24 cellular contexts compared by ENCODE assay signal in genomic region chr5:145203193-145203592, GRCh38.
A peak's percentile ranks its signal among the peaks of the same experiment; 100 is the strongest.
DNase-seq lines count a peak whose midpoint lies in the region; ATAC-seq and TF ChIP-seq lines count a peak whose summit lies in the region.
"Had no signal": no experiment of that assay in that cellular context is flagged by ENCODE, and none has a peak within 500 bp of the region (broad histone marks: within the 10 kb centered on the region; RNA-seq: fewer than 3 reads in every experiment).

No MANE protein-coding gene starts in this region.

- no peaks in the 10 kb centered on the region for H3K4me1 ChIP-seq in mucosa of descending colon (ENCODE audit: low read depth)
- H3K4me1 ChIP-seq: Caco-2, SJSA1 had no signal

- no peak for ATAC-seq in HG03432 (IDR thresholded peaks at IDR 0.05; ENCODE audit: unreplicated experiment)
- ATAC-seq in mucosa of descending colon: no peak
- ATAC-seq in HG03457 (IDR thresholded peaks at IDR 0.05; ENCODE audit: unreplicated experiment): no peak
- ATAC-seq: Right ventricle myocardium inferior had no signal

- H3K36me3 Mint-ChIP-seq in CD14-positive monocyte: no peaks in the 10 kb centered on the region
- H3K36me3 Mint-ChIP-seq: IgD-negative memory B cell had no signal

- no peak overlapping the region for H3K27ac Mint-ChIP-seq in CD14-positive monocyte
- H3K27ac Mint-ChIP-seq: CD4-positive, alpha-beta T cell; HFFc6; IgD-negative memory B cell had no signal

- peak; percentile 8 for DNase-seq in AG20443 (ENCODE audit: low spot score)
- peak; percentile 2 for DNase-seq in HCEC 1CT
- DNase-seq in dermis blood vessel endothelial cell: peak; percentile 33
- DNase-seq in lung microvascular endothelial cell (ENCODE audit: low read depth in 2 of 2): peak; percentile 18 to 38
- no peak for DNase-seq in mucosa of descending colon
- no peak for DNase-seq in CD14-positive monocyte (ENCODE audit: low spot score)
- DNase-seq: Caco-2; CD4-positive, alpha-beta T cell; DMS 273 treated with DMSO at 0.1 percent for 48 hours; DMS79 treated with DMSO at 0.1 percent for 48 hours; GDM1; HFFc6; Karpas-422; MV-4-11; NCI-H1105 treated with DMSO at 0.1 percent for 48 hours; NCI-H2081; NCI-H2171; NCI-H446; NCI-H526 treated with DMSO at 0.1 percent for 48 hours had no signal

- H3K36me3 ChIP-seq in mucosa of descending colon (ENCODE audit: low read depth): no peaks in the 10 kb centered on the region
- H3K36me3 ChIP-seq: SJSA1 had no signal

- no peak overlapping the region for H3K4me3 ChIP-seq in mucosa of descending colon
- H3K4me3 ChIP-seq: SJSA1 had no signal

- no peaks in the 10 kb centered on the region for H3K27me3 Mint-ChIP-seq in CD14-positive monocyte (ENCODE audit: low read depth in 3 of 3)
- H3K27me3 Mint-ChIP-seq: CD4-positive, alpha-beta T cell had no signal

- H3K9me3 ChIP-seq in mucosa of descending colon: no peaks in the 10 kb centered on the region
- H3K9me3 ChIP-seq: Caco-2, SJSA1 had no signal

- H3K4me3 Mint-ChIP-seq in CD14-positive monocyte: no peak overlapping the region
- H3K4me3 Mint-ChIP-seq: CD4-positive, alpha-beta T cell; HFFc6; IgD-negative memory B cell had no signal

- H3K4me1 Mint-ChIP-seq in CD14-positive monocyte: no peaks in the 10 kb centered on the region
- H3K4me1 Mint-ChIP-seq: IgD-negative memory B cell had no signal

- intact Hi-C loops in mucosa of descending colon (cut with DNase I, micrococcal nuclease) (no loop called here), CD14-positive monocyte (cut with micrococcal nuclease) (no loop called here)

- peaks cover 0 to 6% (median 2%) of the 10 kb centered on the region in 7 donors for H3K9me3 Mint-ChIP-seq in CD14-positive monocyte
- H3K9me3 Mint-ChIP-seq: HFFc6 had no signal

- no peak for TF ChIP-seq CTCF in mucosa of descending colon (IDR thresholded peaks at IDR 0.05)
- TF ChIP-seq CTCF in CD14-positive monocyte (IDR thresholded peaks at IDR 0.05): no peak

Comparison
In these comparisons a context has a peak if more than half of its experiments do, and no peak if none do; other contexts are left out.
1. DNase-seq: peak in AG20443 (single experiment), HCEC 1CT (single experiment), dermis blood vessel endothelial cell (single experiment) and lung microvascular endothelial cell (2 of 2); none in mucosa of descending colon (0 of 3) and CD14-positive monocyte (single experiment).